Comparison of ENCODE assay signal across 1 cellular context in genomic region chr1:25858906-25859789, GRCh38.
TF ChIP-seq lines count a peak whose summit lies in the region.

TSS of gene AUNIP (minus strand) at chr1:25859457. CDS start at chr1:25859357, 100 bp downstream.

TF ChIP-seq in K562, 482 proteins besides CTCF, POLR2A, EP300 and RAD21 (continued from another document):
- TF ChIP-seq TRIM25 (IDR thresholded peaks at IDR 0.05; ENCODE audit: borderline replicate concordance) (peak; percentile 98), WHSC1 (IDR thresholded peaks at IDR 0.05; ENCODE audit: low read length) (no peak), CBX5 (IDR thresholded peaks at IDR 0.05; ENCODE audit: borderline replicate concordance, low read depth) (0 out of 2 replicates have a peak, but pooled peaks have one; percentile 5), ETS1 (conservative IDR thresholded peaks at IDR 0.05; ENCODE audit: control insufficient read depth, low read depth, low read length) (peak; percentile 46; the same call in 1 of the 2 replicates), BACH1 (tag; IDR thresholded peaks at IDR 0.05) (peak; percentile 40; the same call in 1 of the 2 replicates), HIVEP1 (CRISPR knock-in tag; IDR thresholded peaks at IDR 0.05) (no peak), PRMT5 (CRISPR knock-in tag; IDR thresholded peaks at IDR 0.05) (peak; percentile 56; the same call in 1 of the 2 replicates), ZBTB43 (CRISPR knock-in tag; IDR thresholded peaks at IDR 0.05) (peak; percentile 10; the same call in 1 of the 2 replicates), MXD1 (CRISPR knock-in tag; IDR thresholded peaks at IDR 0.05; ENCODE audit: borderline replicate concordance, poor library complexity, severe bottlenecking) (peak; percentile 73), GTF2F1 (IDR thresholded peaks at IDR 0.05; ENCODE audit: low read depth, low read length) (peak; percentile 79), SIN3A (IDR thresholded peaks at IDR 0.05; ENCODE audit: borderline replicate concordance in 2 of 2, control insufficient read depth in 1 of 2, low read depth in 2 of 2, low read length in 2 of 2) (peak; percentile 59 to 93; a peak in 3 of 4 replicates), ZNF408 (CRISPR knock-in tag; IDR thresholded peaks at IDR 0.05; ENCODE audit: low read depth) (no peak), HCFC1 (IDR thresholded peaks at IDR 0.05; ENCODE audit: low read depth, low read length) (peak; percentile 27), HMGN3 (IDR thresholded peaks at IDR 0.05; ENCODE audit: borderline replicate concordance, extremely low read depth, insufficient read length, low read depth, low read length) (peak; percentile 90), TEAD2 (tag; IDR thresholded peaks at IDR 0.05) (no peak), TCF3 (CRISPR knock-in tag; IDR thresholded peaks at IDR 0.05) (peak; percentile 42; the same call in 1 of the 2 replicates), MAFG (tag; conservative IDR thresholded peaks at IDR 0.05) (peak; percentile 31; the same call in 1 of the 2 replicates), FIP1L1 (IDR thresholded peaks at IDR 0.05; ENCODE audit: low read depth, low read length, poor library complexity, severe bottlenecking) (peak; percentile 86), VEZF1 (CRISPR knock-in tag; IDR thresholded peaks at IDR 0.05) (peak; percentile 89), CTCFL (IDR thresholded peaks at IDR 0.05; ENCODE audit: borderline replicate concordance, insufficient read depth, low read depth, low read length, poor library complexity, severe bottlenecking) (no peak), RBM15 (IDR thresholded peaks at IDR 0.05; ENCODE audit: insufficient read depth, low read length) (no peak), ETS2 (tag; IDR thresholded peaks at IDR 0.05; ENCODE audit: borderline replicate concordance, poor library complexity, severe bottlenecking) (no peak), GATAD2B (IDR thresholded peaks at IDR 0.05; ENCODE audit: borderline replicate concordance) (peak; percentile 96), ZNF561 (CRISPR knock-in tag; conservative IDR thresholded peaks at IDR 0.05) (0 out of 2 replicates have a peak, but pooled peaks have one; percentile 29), RCOR1 (IDR thresholded peaks at IDR 0.05; ENCODE audit: borderline replicate concordance in 1 of 2, low read depth in 2 of 2, low read length in 2 of 2) (peak in 1 of 2 experiments; percentile 50; a peak in 2 of 4 replicates), GMEB1 (CRISPR knock-in tag; IDR thresholded peaks at IDR 0.05) (peak; percentile 95), ETV6 (IDR thresholded peaks at IDR 0.05; ENCODE audit: borderline replicate concordance in 1 of 2, low read depth in 2 of 2, low read length in 1 of 2) (peak in 1 of 2 experiments; percentile 28; a peak in 1 of 4 replicates), ETV6 (CRISPR knock-in tag; IDR thresholded peaks at IDR 0.05; ENCODE audit: borderline replicate concordance) (0 out of 2 replicates have a peak, but pooled peaks have one; percentile 24), NRF1 (conservative IDR thresholded peaks at IDR 0.05 in 1 of 2, IDR thresholded peaks at IDR 0.05 in 1 of 2) (peak; percentile 93 to 94), BHLHE40 (IDR thresholded peaks at IDR 0.05; ENCODE audit: low read length) (0 out of 2 replicates have a peak, but pooled peaks have one; percentile 36), BCL6 (CRISPR knock-in tag; IDR thresholded peaks at IDR 0.05) (no peak), NCOR1 (IDR thresholded peaks at IDR 0.05) (peak; percentile 51; the same call in 1 of the 2 replicates), ESRRA (IDR thresholded peaks at IDR 0.05; ENCODE audit: borderline replicate concordance, low read depth) (peak; percentile 60; the same call in 1 of the 2 replicates), HEY1 (CRISPR knock-in tag; IDR thresholded peaks at IDR 0.05; ENCODE audit: borderline replicate concordance) (no peak), POLR2AphosphoS2 (IDR thresholded peaks at IDR 0.05; ENCODE audit: low read length) (peak; percentile 76; the same call in 1 of the 2 replicates), KDM5B (IDR thresholded peaks at IDR 0.05; ENCODE audit: insufficient replicate concordance, low read depth, low read length) (peak; percentile 97), POLR2AphosphoS5 (IDR thresholded peaks at IDR 0.05; ENCODE audit: control insufficient read depth, insufficient read depth, low read depth, low read length) (peak; percentile 96), ZNF217 (CRISPR knock-in tag; IDR thresholded peaks at IDR 0.05) (no peak), ARNT (IDR thresholded peaks at IDR 0.05) (peak; percentile 53 to 59; a peak in 2 of 4 replicates), MAFK (IDR thresholded peaks at IDR 0.05; ENCODE audit: low read length) (0 out of 2 replicates have a peak, but pooled peaks have one; percentile 24), MEIS2 (IDR thresholded peaks at IDR 0.05; ENCODE audit: partially characterized antibody) (peak; percentile 56), TCF7L2 (IDR thresholded peaks at IDR 0.05; ENCODE audit: low read depth, low read length) (peak; percentile 63), TOE1 (IDR thresholded peaks at IDR 0.05; ENCODE audit: borderline replicate concordance) (peak; percentile 66), TOE1 (CRISPR knock-in tag; IDR thresholded peaks at IDR 0.05; ENCODE audit: borderline replicate concordance, low read depth) (0 out of 2 replicates have a peak, but pooled peaks have one; percentile 14), ZBTB11 (CRISPR knock-in tag; IDR thresholded peaks at IDR 0.05) (peak in 1 of 3 experiments; percentile 69; a peak in 2 of 6 replicates), ERF (CRISPR knock-in tag; IDR thresholded peaks at IDR 0.05) (peak; percentile 68; the same call in 1 of the 2 replicates), ELF2 (CRISPR knock-in tag; IDR thresholded peaks at IDR 0.05) (peak; percentile 31; the same call in 1 of the 2 replicates), ATF7 (IDR thresholded peaks at IDR 0.05) (peak; percentile 93), CCNT2 (IDR thresholded peaks at IDR 0.05; ENCODE audit: borderline replicate concordance, extremely low read depth, insufficient read length, low read depth, low read length) (peak; percentile 96), DMBX1 (CRISPR knock-in tag; IDR thresholded peaks at IDR 0.05; ENCODE audit: borderline replicate concordance) (no peak; the same call in 1 of the 2 replicates), MTA1 (IDR thresholded peaks at IDR 0.05; ENCODE audit: borderline replicate concordance) (peak; percentile 68; the same call in 1 of the 2 replicates), MBD2 (IDR thresholded peaks at IDR 0.05; ENCODE audit: borderline replicate concordance, low read depth) (no peak; the same call in 1 of the 2 replicates)
TF ChIP-seq in K562: peak in this region for 204.
